In genomic region chr16:56625140-56625942, GRCh38 we compare ENCODE assay signal across 8 cellular contexts. TPM values are rescaled to one million over a fixed set of nuclear protein-coding genes. Genes with fewer than 3 reads are reported as not detected.
DNase-seq lines count a peak whose midpoint lies in the region; ATAC-seq lines count a peak whose summit lies in the region.

Gene MT1E, plus strand, starts transcription at chr16:56625781. Its CDS starts 71 bp downstream, at chr16:56625852.

- peak within 1 kb of the TSS; percentile 73 for H3K27ac ChIP-seq in temporal lobe (ENCODE audit: low read depth, low read length)

- peaks cover 7 to 16% of the 10 kb centered on the region in 2 donors for H3K27me3 Mint-ChIP-seq in natural killer cell treated with Interleukin-12 subunit alpha and Interleukin-12 subunit beta and Interleukin-15 and Interleukin-18, amount 100 ng/mL, for 72 hours

- no peaks in the 10 kb centered on the region for H3K36me3 Mint-ChIP-seq in natural killer cell treated with Interleukin-12 subunit alpha and Interleukin-12 subunit beta and Interleukin-15 and Interleukin-18, amount 100 ng/mL, for 72 hours

- peak; percentile 40 for DNase-seq in activated CD4-positive, alpha-beta T cell treated with anti-CD3 and anti-CD28 coated beads for 1 hour
- no peak for DNase-seq in activated CD4-positive, alpha-beta T cell treated with anti-CD3 and anti-CD28 coated beads, Interleukin-2, amount 50 U/mL, for 4 hours
- DNase-seq in NCI-H2227 treated with DMSO at 0.1 percent for 48 hours (lab: John Stamatoyannopoulos, UW) = peak; percentile 34
- DNase-seq in activated naive CD4-positive, alpha-beta T cell treated with Interleukin-2 at 50 U/mL for 16 hours = peak; percentile 68
- peak; percentile 53 for DNase-seq in foreskin melanocyte
- peak; percentile 80 for DNase-seq in natural killer cell treated with Interleukin-12 subunit alpha and Interleukin-12 subunit beta and Interleukin-15 and Interleukin-18, amount 100 ng/mL, for 72 hours (ENCODE audit: low spot score)
- DNase-seq in DMS 273 treated with DMSO at 0.1 percent for 48 hours (lab: John Stamatoyannopoulos, UW) = no peak

- H3K27ac Mint-ChIP-seq in natural killer cell treated with Interleukin-12 subunit alpha and Interleukin-12 subunit beta and Interleukin-15 and Interleukin-18, amount 100 ng/mL, for 72 hours = peak within 1 kb of the TSS; percentile 65 to 86

- peak; percentile 96 to 97 for ATAC-seq in natural killer cell treated with Interleukin-12 subunit alpha and Interleukin-12 subunit beta and Interleukin-15 and Interleukin-18, amount 100 ng/mL, for 72 hours

- no peaks in the 10 kb centered on the region for H3K9me3 Mint-ChIP-seq in natural killer cell treated with Interleukin-12 subunit alpha and Interleukin-12 subunit beta and Interleukin-15 and Interleukin-18, amount 100 ng/mL, for 72 hours

- H3K4me1 Mint-ChIP-seq in natural killer cell treated with Interleukin-12 subunit alpha and Interleukin-12 subunit beta and Interleukin-15 and Interleukin-18, amount 100 ng/mL, for 72 hours (ENCODE audit: low read depth in 2 of 2) = peaks cover 10 to 19% of the 10 kb centered on the region in 2 donors

- peak within 1 kb of the TSS; percentile 90 for H3K4me3 Mint-ChIP-seq in natural killer cell treated with Interleukin-12 subunit alpha and Interleukin-12 subunit beta and Interleukin-15 and Interleukin-18, amount 100 ng/mL, for 72 hours

RNA-seq across cellular contexts. Expression of gene MT1E, which starts in this region (rescaled TPM):
- 100 to 1,000 TPM in 1 of 2 donors, 10 to 100 TPM in 1; 58.5 to 148 TPM for total RNA-seq in natural killer cell treated with Interleukin-12 subunit alpha and Interleukin-12 subunit beta and Interleukin-15 and Interleukin-18, amount 100 ng/mL, for 72 hours
- total RNA-seq in temporal lobe = 5.4 TPM

Comparison
In these comparisons a context has a peak if more than half of its experiments do, and no peak if none do; other contexts are left out.
1. DNase-seq: peak in activated CD4-positive, alpha-beta T cell treated with anti-CD3 and anti-CD28 coated beads for 1 hour (single experiment), NCI-H2227 treated with DMSO at 0.1 percent for 48 hours (single experiment), activated naive CD4-positive, alpha-beta T cell treated with Interleukin-2 at 50 U/mL for 16 hours (single experiment), foreskin melanocyte (single experiment) and natural killer cell treated with Interleukin-12 subunit alpha and Interleukin-12 subunit beta and Interleukin-15 and Interleukin-18, amount 100 ng/mL, for 72 hours (single experiment); none in activated CD4-positive, alpha-beta T cell treated with anti-CD3 and anti-CD28 coated beads, Interleukin-2, amount 50 U/mL, for 4 hours (0 of 2) and DMS 273 treated with DMSO at 0.1 percent for 48 hours (single experiment).